ENCODE assay signal across 13 cellular contexts in the genomic region with DNA sequence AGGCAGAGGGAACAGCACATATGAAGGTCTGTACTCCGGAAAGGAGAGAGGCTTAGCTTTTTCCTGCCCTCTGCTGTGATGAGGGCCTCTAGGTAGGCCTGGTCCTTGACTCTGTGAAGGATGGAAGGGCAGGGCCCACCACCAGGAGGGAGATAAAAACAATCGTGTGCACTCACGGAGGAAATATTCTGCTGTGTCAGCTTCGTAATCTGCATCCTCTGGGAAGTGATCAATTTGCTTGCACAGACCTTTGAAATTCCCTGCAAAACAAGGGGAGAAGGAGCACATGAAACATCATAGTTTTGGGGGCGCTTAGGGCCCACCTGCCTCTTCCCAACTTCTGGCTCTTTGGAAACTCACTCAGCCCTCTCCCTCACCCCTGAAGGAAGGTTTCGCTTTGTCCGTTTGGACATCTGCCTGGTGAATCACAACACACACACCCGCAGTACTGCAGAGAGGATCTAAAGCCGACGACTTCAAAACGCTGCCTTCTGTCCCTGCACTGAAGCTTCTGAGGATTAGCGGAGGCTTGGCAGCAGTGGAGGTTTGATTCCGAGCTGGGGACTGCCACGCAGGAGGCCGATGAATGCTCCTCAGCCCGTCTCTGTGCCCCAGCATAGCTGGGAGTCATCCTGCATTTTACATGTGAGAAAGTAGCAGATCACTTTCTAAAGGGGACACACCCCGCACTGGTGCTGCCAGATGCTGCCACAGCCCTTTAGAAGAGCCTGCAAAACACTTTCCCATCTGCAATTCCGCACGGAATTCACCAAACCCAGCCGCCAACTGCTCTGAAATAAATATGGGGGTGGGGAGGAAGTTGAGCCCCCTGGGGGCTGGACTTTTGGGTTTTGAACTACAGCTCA. TPM values are rescaled to one million over a fixed set of nuclear protein-coding genes. Genes with fewer than 3 reads are reported as not detected.
DNase-seq lines count a peak whose midpoint lies in the region; ATAC-seq and TF ChIP-seq lines count a peak whose summit lies in the region.
"Had no signal": no experiment of that assay in that cellular context is flagged by ENCODE, and none has a peak within 500 bp of the region (broad histone marks: within the 10 kb centered on the region; RNA-seq: fewer than 3 reads in every experiment).

No MANE protein-coding gene starts in this region.

- peaks cover 17% of the 10 kb centered on the region for H3K9me3 Mint-ChIP-seq in endodermal cell

- H3K27me3 ChIP-seq in endodermal cell (ENCODE audit: control insufficient read depth, insufficient read depth, low read length, poor library complexity, severe bottlenecking): no peaks in the 10 kb centered on the region
- H3K27me3 ChIP-seq in esophagus squamous epithelium: peaks cover 0 to 97% (median 0%) of the 10 kb centered on the region in 4 donors
- H3K27me3 ChIP-seq: upper lobe of left lung had no signal

- H3K4me1 ChIP-seq in endodermal cell (ENCODE audit: control insufficient read depth, insufficient read depth, low read length): no peaks in the 10 kb centered on the region
- peaks cover 0 to 11% (median 0%) of the 10 kb centered on the region in 3 donors for H3K4me1 ChIP-seq in esophagus squamous epithelium
- H3K4me1 ChIP-seq: upper lobe of left lung had no signal

- H3K27me3 Mint-ChIP-seq in endodermal cell (ENCODE audit: insufficient read depth): peaks cover 12% of the 10 kb centered on the region

- no peak for TF ChIP-seq POLR2A in esophagus squamous epithelium (IDR thresholded peaks at IDR 0.05)

- peaks cover 2% of the 10 kb centered on the region for H3K4me1 Mint-ChIP-seq in endodermal cell
- H3K4me1 Mint-ChIP-seq: activated naive CD4-positive, alpha-beta T cell treated with anti-CD3 and anti-CD28 coated beads, Interleukin-2, amount 10 ng/mL, durations not matched to agents 7 days and 5 days had no signal

- H3K27ac Mint-ChIP-seq in endodermal cell: no peak overlapping the region
- H3K27ac Mint-ChIP-seq: activated naive CD4-positive, alpha-beta T cell treated with anti-CD3 and anti-CD28 coated beads, Interleukin-2, amount 10 ng/mL, durations not matched to agents 7 days and 5 days had no signal

- H3K4me3 Mint-ChIP-seq in endodermal cell: no peak overlapping the region
- H3K4me3 Mint-ChIP-seq: activated naive CD4-positive, alpha-beta T cell treated with anti-CD3 and anti-CD28 coated beads, Interleukin-2, amount 10 ng/mL, durations not matched to agents 7 days and 5 days had no signal

- 85 to 90% methylated on average over 16 to 20 of the region's 20 CpGs for WGBS in endodermal cell (ENCODE audit: insufficient coverage in 1 of 2, insufficient read length in 1 of 2), 2 experiments
- WGBS in esophagus squamous epithelium, 2 donors: 23 to 36% methylated on average over 14 to 15 of the region's 20 CpGs

- no peak overlapping the region for H3K4me3 ChIP-seq in endodermal cell (ENCODE audit: low read length)
- peak overlapping the region in 1 of 4 donors; percentile 37 for H3K4me3 ChIP-seq in esophagus squamous epithelium
- H3K4me3 ChIP-seq: upper lobe of left lung had no signal

- intact Hi-C loops in posterior vena cava (cut with DNase I): no loop called here
- intact Hi-C loops in esophagus squamous epithelium (cut with DNase I): no loop called here

- TF ChIP-seq CTCF in endodermal cell (conservative IDR thresholded peaks at IDR 0.05): no peak
- TF ChIP-seq CTCF in esophagus squamous epithelium (IDR thresholded peaks at IDR 0.05): no peak

- H3K9ac ChIP-seq in endodermal cell (ENCODE audit: extremely low read depth, low read length, poor library complexity, severe bottlenecking): no peak overlapping the region

- DNase-seq in COLO829 (ENCODE audit: low spot score) (peak; percentile 38), NCI-H82 (lab: John Stamatoyannopoulos, UW) (peak; percentile 88), endodermal cell (peak; percentile 40), posterior vena cava (ENCODE audit: low spot score) (peak; percentile 64), NOMO-1 treated with dmso at 0.1 percent for 144 hours (lab: John Stamatoyannopoulos, UW; ENCODE audit: unreplicated experiment) (no peak), esophagus squamous epithelium (lab: John Stamatoyannopoulos, UW) (no peak)
- DNase-seq in activated T-cell treated with anti-CD3 and anti-CD28 coated beads, Interleukin-2, amount 50 U/mL, for 1 hour: no peak
- DNase-seq: activated CD4-positive, alpha-beta T cell treated with anti-CD3 and anti-CD28 coated beads for 48 hours; activated naive CD4-positive, alpha-beta T cell treated with anti-CD3 and anti-CD28 coated beads, Interleukin-2, amount 10 ng/mL, durations not matched to agents 7 days and 5 days; NCI-H774; right cardiac atrium; upper lobe of left lung had no signal

- H3K36me3 Mint-ChIP-seq in endodermal cell (ENCODE audit: low read depth): no peaks in the 10 kb centered on the region
- H3K36me3 Mint-ChIP-seq: activated naive CD4-positive, alpha-beta T cell treated with anti-CD3 and anti-CD28 coated beads, Interleukin-2, amount 10 ng/mL, durations not matched to agents 7 days and 5 days had no signal

- H3K9me3 ChIP-seq in endodermal cell (ENCODE audit: control insufficient read depth, low read length) (peaks cover 17% of the 10 kb centered on the region), esophagus squamous epithelium (no peaks in the 10 kb centered on the region)
- H3K9me3 ChIP-seq: upper lobe of left lung had no signal

- no peak for ATAC-seq in GM19328 (IDR thresholded peaks at IDR 0.05; ENCODE audit: unreplicated experiment)
- ATAC-seq: right cardiac atrium had no signal

- H3K27ac ChIP-seq in endodermal cell (ENCODE audit: low read depth, low read length) (no peak overlapping the region), esophagus squamous epithelium (no peak overlapping the region)
- H3K27ac ChIP-seq: upper lobe of left lung had no signal

- H3K36me3 ChIP-seq in endodermal cell (ENCODE audit: control insufficient read depth, insufficient read depth, low read length): no peaks in the 10 kb centered on the region
- H3K36me3 ChIP-seq in esophagus squamous epithelium: no peaks in the 10 kb centered on the region
- H3K36me3 ChIP-seq: upper lobe of left lung had no signal

RNA-seq across cellular contexts. Expression of gene EIF3D, which starts 58.6 kb away (rescaled TPM):
- 100 to 1,000 TPM; 157 to 196 TPM for total RNA-seq in endodermal cell
- polyA plus RNA-seq in endodermal cell (2013, experiment 1 of 2): 158 TPM
- 164 TPM for polyA plus RNA-seq in endodermal cell (2013, experiment 2 of 2)
- 100 to 1,000 TPM in 1 of 2 donors, 10 to 100 TPM in 1; 98.6 to 106 TPM for total RNA-seq in posterior vena cava
- total RNA-seq in esophagus squamous epithelium: 100 to 1,000 TPM; 250 to 385 (median 268) TPM

Comparison
In these comparisons a context has a peak if more than half of its experiments do, and no peak if none do; other contexts are left out.
1. DNase-seq: peak in COLO829 (single experiment), NCI-H82 (single experiment), endodermal cell (single experiment) and posterior vena cava (single experiment); none in NOMO-1 treated with dmso at 0.1 percent for 144 hours (single experiment), esophagus squamous epithelium (single experiment) and activated T-cell treated with anti-CD3 and anti-CD28 coated beads, Interleukin-2, amount 50 U/mL, for 1 hour (single experiment).